8 cellular contexts compared by ENCODE assay signal in the genomic region with DNA sequence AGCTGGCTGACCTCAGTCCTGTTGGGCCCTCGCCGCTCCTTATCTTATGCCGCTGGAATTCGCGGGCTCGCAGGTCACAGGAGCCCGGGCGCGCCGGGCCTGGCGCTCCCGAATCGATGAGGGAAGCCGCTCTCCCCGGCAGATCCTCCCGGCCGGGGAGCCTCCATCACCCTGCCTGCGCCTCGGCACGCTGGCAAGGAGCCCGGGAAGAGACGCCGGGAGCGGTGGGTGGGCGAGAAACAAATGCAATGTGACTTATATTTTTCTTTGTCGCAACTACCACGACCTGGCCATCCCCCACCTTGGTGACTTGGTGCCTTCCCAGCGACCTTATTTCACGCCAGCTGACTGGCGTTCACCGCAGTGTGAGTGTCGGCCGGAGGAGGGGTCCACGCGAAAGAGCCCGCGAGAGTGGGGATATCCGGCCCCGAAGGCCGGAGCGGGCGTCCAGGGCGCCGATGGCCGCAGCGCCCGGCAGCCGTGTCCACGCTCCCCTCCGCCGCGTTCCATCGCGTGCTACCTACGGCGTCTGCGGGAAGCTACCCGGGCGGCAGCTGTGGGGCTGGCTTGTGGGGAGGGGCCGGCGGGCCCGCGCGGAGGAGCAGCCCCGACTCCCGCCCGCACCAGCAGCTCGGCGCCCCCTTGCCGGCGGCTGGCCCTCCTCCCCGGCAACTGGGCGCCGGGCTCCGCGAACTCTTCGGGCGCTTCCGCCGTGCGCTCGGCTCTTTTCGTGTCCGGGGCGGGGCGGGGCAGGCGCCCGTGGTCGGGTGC. TPM values are rescaled to one million over a fixed set of nuclear protein-coding genes. Genes with fewer than 3 reads are reported as not detected.
DNase-seq lines count a peak whose midpoint lies in the region; FAIRE-seq and TF ChIP-seq lines count a peak whose summit lies in the region.

No MANE protein-coding gene starts in this region.

- no peak overlapping the region for H4K8ac ChIP-seq in neuronal stem cell (ENCODE audit: low read depth, low read length)

- peaks cover 2 to 8% of the 10 kb centered on the region in 2 donors for H3K4me1 ChIP-seq in neuronal stem cell (ENCODE audit: control insufficient read depth in 2 of 2, insufficient read depth in 1 of 2, low read depth in 1 of 2, low read length in 2 of 2)
- H3K4me1 ChIP-seq in subcutaneous abdominal adipose tissue (ENCODE audit: control insufficient read depth in 5 of 5, insufficient read depth in 5 of 5, low read length in 5 of 5), result peaks cover 2 to 41% (median 31%) of the 10 kb centered on the region in 5 donors

- H3K18ac ChIP-seq in neuronal stem cell (ENCODE audit: low read length), result peak overlapping the region; percentile 99

- H2AK5ac ChIP-seq in neuronal stem cell (ENCODE audit: low read depth, low read length), result peak overlapping the region; percentile 74

- peak overlapping the region; percentile 86 for H3K23ac ChIP-seq in neuronal stem cell (ENCODE audit: low read depth, low read length, poor library complexity)

- H2AFZ ChIP-seq in neuronal stem cell (ENCODE audit: low read length), result peak overlapping the region; percentile 90

- H3K4me3 ChIP-seq in LNCaP clone FGC (ENCODE audit: low read depth, low read length) (peak overlapping the region; percentile 69), neuronal stem cell (ENCODE audit: low read length in 2 of 2) (peak overlapping the region; percentile 58 to 93), subcutaneous abdominal adipose tissue (ENCODE audit: low read depth in 1 of 5, low read length in 5 of 5) (peak overlapping the region; percentile 74 to 88 (median 75))

- peak overlapping the region; percentile 46 for H2BK5ac ChIP-seq in neuronal stem cell (ENCODE audit: low read length)

- peak overlapping the region; percentile 32 for H2BK15ac ChIP-seq in neuronal stem cell (ENCODE audit: low read length)

- H3K14ac ChIP-seq in neuronal stem cell (ENCODE audit: low read length), result peak overlapping the region; percentile 59

- peak overlapping the region; percentile 94 for H3K27ac ChIP-seq in neuronal stem cell (replicated peaks; ENCODE audit: low read length)
- peak overlapping the region; percentile 92 for H3K27ac ChIP-seq in subcutaneous abdominal adipose tissue (ENCODE audit: low read depth, low read length)

- no peak for TF ChIP-seq CTCF in LNCaP clone FGC (IDR thresholded peaks at IDR 0.05; ENCODE audit: control insufficient read depth, extremely low read depth, insufficient read depth)

- no peak overlapping the region for H2BK120ac ChIP-seq in neuronal stem cell (ENCODE audit: low read depth, low read length)

- H3K36me3 ChIP-seq in neuronal stem cell (replicated peaks in 1 of 2; ENCODE audit: control insufficient read depth in 2 of 2, insufficient read depth in 2 of 2, low read length in 2 of 2) (peaks cover 2 to 18% of the 10 kb centered on the region in 2 donors), subcutaneous abdominal adipose tissue (ENCODE audit: control insufficient read depth in 5 of 5, insufficient read depth in 5 of 5, low read length in 5 of 5) (no peaks in the 10 kb centered on the region)

- H4K91ac ChIP-seq in neuronal stem cell (ENCODE audit: low read depth, low read length, poor library complexity), result no peak overlapping the region

- H3K27me3 ChIP-seq in neuronal stem cell (ENCODE audit: control insufficient read depth in 3 of 3, insufficient read depth in 3 of 3, low read depth in 1 of 3, low read length in 3 of 3) (no peaks in the 10 kb centered on the region), subcutaneous abdominal adipose tissue (ENCODE audit: control insufficient read depth in 5 of 5, insufficient read depth in 4 of 5, low read length in 5 of 5) (peaks cover 0 to 8% (median 0%) of the 10 kb centered on the region in 5 donors)

- peak overlapping the region; percentile 78 for H3K4me2 ChIP-seq in neuronal stem cell (ENCODE audit: insufficient read depth, low read length, poor library complexity, severe bottlenecking)

- peaks cover 0 to 23% of the 10 kb centered on the region in 2 donors for H3K9me3 ChIP-seq in neuronal stem cell (replicated peaks in 1 of 2; ENCODE audit: control insufficient read depth in 2 of 2, insufficient read depth in 1 of 2, low read depth in 1 of 2, low read length in 2 of 2)
- H3K9me3 ChIP-seq in subcutaneous abdominal adipose tissue (ENCODE audit: control insufficient read depth in 5 of 5, low read length in 5 of 5), result no peaks in the 10 kb centered on the region

- DNase-seq in ELR (ENCODE audit: low read depth) (peak; percentile 93), H54 (ENCODE audit: insufficient read length, low spot score) (peak; percentile 74), LNCaP clone FGC (ENCODE audit: low read depth) (peak; percentile 56), SIG-M5 treated with dmso at 0.1 percent for 504 hours (lab: John Stamatoyannopoulos, UW; ENCODE audit: unreplicated experiment) (peak; percentile 83), frontal cortex (ENCODE audit: low spot score in 2 of 2) (peak; percentile 92 to 95), neuronal stem cell (ENCODE audit: low spot score) (peak; percentile 96)
- DNase-seq in activated naive CD4-positive, alpha-beta T cell (lab: John Stamatoyannopoulos, UW), result peak; percentile 51 to 85 (median 64)

- H3K4ac ChIP-seq in neuronal stem cell (ENCODE audit: low read length), result peak overlapping the region; percentile 87

- no CpG with 5 or more reads among the region's 89 CpGs for WGBS in neuronal stem cell (ENCODE audit: extremely low coverage in 2 of 2, insufficient read length in 2 of 2, insufficient replicate concordance in 1 of 2), 2 donors

- H3K9ac ChIP-seq in neuronal stem cell (ENCODE audit: low read depth, low read length, poor library complexity) (peak overlapping the region; percentile 94), subcutaneous abdominal adipose tissue (ENCODE audit: low read length in 5 of 5) (peak overlapping the region; percentile 42 to 94 (median 91))

- H2BK12ac ChIP-seq in neuronal stem cell (ENCODE audit: low read length), result peak overlapping the region; percentile 76

- no peak for FAIRE-seq in H54 (lab: Jason Lieb, UNC)
- no peak for FAIRE-seq in frontal cortex (lab: Jason Lieb, UNC)

- peak; percentile 82 for TF ChIP-seq POLR2A in H54 (IDR thresholded peaks at IDR 0.05; ENCODE audit: low read depth, low read length)

- peaks cover 2% of the 10 kb centered on the region for H3K79me1 ChIP-seq in neuronal stem cell (ENCODE audit: low read depth, low read length)

RNA-seq across cellular contexts. Expression of a gene that starts 0.5 kb away (rescaled TPM):
- total RNA-seq in frontal cortex, result 46.5 TPM
- 24.6 TPM for polyA plus RNA-seq in neuronal stem cell (2013, experiment 1 of 2)
- 25.2 TPM for polyA plus RNA-seq in neuronal stem cell (2013, experiment 2 of 2)

Comparison
In these comparisons a context has a peak if more than half of its experiments do, and no peak if none do; other contexts are left out.
1. Peak in every context shown above with its lines: DNase-seq, H3K4me3 ChIP-seq and H3K27ac ChIP-seq.